Comparison of ENCODE assay signal across 17 cellular contexts in genomic region chr22:29992341-29993275, GRCh38.
DNase-seq lines count a peak whose midpoint lies in the region; ATAC-seq and TF ChIP-seq lines count a peak whose summit lies in the region.
"Had no signal": no experiment of that assay in that cellular context is flagged by ENCODE, and none has a peak within 500 bp of the region (broad histone marks: within the 10 kb centered on the region; RNA-seq: fewer than 3 reads in every experiment).

No MANE protein-coding gene starts in this region.

- no peak for TF ChIP-seq CTCF in HEK293 (tag by site-specific recombination; IDR thresholded peaks at IDR 0.05)
- no peak for TF ChIP-seq CTCF in RWPE1 (conservative IDR thresholded peaks at IDR 0.05; ENCODE audit: low read depth)
- TF ChIP-seq CTCF in psoas muscle (IDR thresholded peaks at IDR 0.05): no peak
- TF ChIP-seq CTCF in left ventricle myocardium inferior (IDR thresholded peaks at IDR 0.05; ENCODE audit: borderline replicate concordance): no peak

- peaks cover 0 to 10% of the 10 kb centered on the region in 2 experiments; a peak in 2 of 3 replicates for H3K36me3 ChIP-seq in HEK293 (ENCODE audit: control insufficient read depth in 2 of 2, insufficient read depth in 1 of 2, low read length in 2 of 2)
- peaks cover 0 to 64% of the 10 kb centered on the region in 2 donors for H3K36me3 ChIP-seq in psoas muscle (ENCODE audit: insufficient read depth in 1 of 2, low read depth in 1 of 2)
- peaks cover 39% of the 10 kb centered on the region for H3K36me3 ChIP-seq in left ventricle myocardium inferior

- POLR2A ChIA-PET in HEK293 (lab: Yijun Ruan, JAX): no interaction called here
- POLR2A ChIA-PET in RWPE1 (lab: Yijun Ruan, JAX; ENCODE audit: low non-redundant PET): interaction anchor here (0.7 kb wide), 1 partner anchor 389 kb away, joined by 3 read pairs; no protein-coding TSS in a partner anchor

- peak; percentile 30 for DNase-seq in RWPE1 (ENCODE audit: low spot score)
- DNase-seq in psoas muscle: no peak
- no peak for DNase-seq in ecto neural progenitor cell (ENCODE audit: low spot score)
- no peak for DNase-seq in left ventricle myocardium inferior
- DNase-seq in HuH-7 (ENCODE audit: low spot score): no peak
- no peak for DNase-seq in OCI-M1 (lab: John Stamatoyannopoulos, UW)
- DNase-seq: activated CD8-positive, alpha-beta memory T cell treated with anti-CD3 and anti-CD28 coated beads, Interleukin-2, amount 10 ng/mL, durations not matched to agents 7 days and 5 days; activated gamma-delta T cell treated with Interleukin-2 at 50 U/mL for 16 hours; DMS 273 treated with DMSO at 0.1 percent for 48 hours; esophagus squamous epithelium; KBM-7; NCI-H2227 treated with DMSO at 0.1 percent for 48 hours; SIG-M5 had no signal

- intact Hi-C loops in psoas muscle (cut with DNase I) (no loop called here), left ventricle myocardium inferior (cut with micrococcal nuclease) (no loop called here)

- H3K27ac ChIP-seq in HEK293 (ENCODE audit: extremely low read depth, low read depth, low read length) (peak overlapping the region; percentile 69), RWPE1 (no peak overlapping the region), psoas muscle (peak overlapping the region; percentile 14), left ventricle myocardium inferior (replicated peaks) (no peak overlapping the region)
- H3K27ac ChIP-seq: ascending aorta had no signal

- CTCF ChIA-PET in HEK293 (lab: Yijun Ruan, JAX) (interaction anchor here (0.9 to 1.8 kb wide), 4 partner anchors 8 to 21 kb away, joined by 4 to 11 read pairs (median 6); no protein-coding TSS in a partner anchor), RWPE1 (lab: Yijun Ruan, JAX) (interaction anchor here (0.6 to 1.0 kb wide), 3 partner anchors 13 to 51 kb away, joined by 3 read pairs; no protein-coding TSS in a partner anchor)

- 76 to 83% (median 79%) methylated on average over 6 of the region's 6 CpGs for WGBS in psoas muscle, 3 donors

- peaks cover 34% of the 10 kb centered on the region for H3K4me1 ChIP-seq in HEK293 (ENCODE audit: control insufficient read depth, insufficient read depth, low read length)
- peaks cover 36% of the 10 kb centered on the region for H3K4me1 ChIP-seq in psoas muscle
- H3K4me1 ChIP-seq in left ventricle myocardium inferior: peaks cover 23% of the 10 kb centered on the region

- H3K9me3 ChIP-seq in HEK293 (ENCODE audit: control insufficient read depth, insufficient read depth, low read depth, low read length): no peaks in the 10 kb centered on the region
- H3K9me3 ChIP-seq in psoas muscle: no peaks in the 10 kb centered on the region
- H3K9me3 ChIP-seq in left ventricle myocardium inferior (replicated peaks): no peaks in the 10 kb centered on the region
- H3K9me3 ChIP-seq: ascending aorta, esophagus squamous epithelium had no signal

- H3K27me3 ChIP-seq in psoas muscle (ENCODE audit: insufficient read depth in 3 of 3, low read length in 2 of 3): no peaks in the 10 kb centered on the region
- H3K27me3 ChIP-seq in left ventricle myocardium inferior (ENCODE audit: low read depth): no peaks in the 10 kb centered on the region
- H3K27me3 ChIP-seq: ascending aorta, esophagus squamous epithelium had no signal

- ATAC-seq in esophagus mucosa (peak; percentile 47), psoas muscle (no peak)
- ATAC-seq: activated CD8-positive, alpha-beta memory T cell treated with anti-CD3 and anti-CD28 coated beads, Interleukin-2, amount 10 ng/mL, durations not matched to agents 7 days and 5 days had no signal

- H3K4me3 ChIP-seq in HEK293 (ENCODE audit: low read depth, low read length): no peak overlapping the region
- H3K4me3 ChIP-seq in psoas muscle: no peak overlapping the region
- H3K4me3 ChIP-seq in left ventricle myocardium inferior: no peak overlapping the region
- H3K4me3 ChIP-seq: ascending aorta, esophagus squamous epithelium, skin epidermis had no signal

TF ChIP-seq in HEK293, 187 proteins besides CTCF, POLR2A, EP300 and RAD21 (continues in another document):
- TF ChIP-seq GLI2 (tag by site-specific recombination; IDR thresholded peaks at IDR 0.05; ENCODE audit: borderline replicate concordance, low read depth): peak; percentile 45; the same call in 1 of the 2 replicates
- TF ChIP-seq ZBTB7A (tag by site-specific recombination; IDR thresholded peaks at IDR 0.05; ENCODE audit: low read depth): no peak
- no peak for TF ChIP-seq HOXD13 (CRISPR knock-in tag; IDR thresholded peaks at IDR 0.05; ENCODE audit: borderline replicate concordance)
- peak; percentile 40; the same call in 1 of the 2 replicates for TF ChIP-seq ZNF449 (tag by site-specific recombination; IDR thresholded peaks at IDR 0.05)
- no peak for TF ChIP-seq WT1 (tag by site-specific recombination; IDR thresholded peaks at IDR 0.05)
- no peak for TF ChIP-seq ZNF837 (tag by site-specific recombination; IDR thresholded peaks at IDR 0.05)
- TF ChIP-seq ZBTB21 (tag by site-specific recombination; IDR thresholded peaks at IDR 0.05): no peak; the same call in 1 of the 2 replicates
- TF ChIP-seq SP7 (tag by site-specific recombination; IDR thresholded peaks at IDR 0.05): peak; percentile 80
- no peak for TF ChIP-seq ZNF558 (tag by site-specific recombination; IDR thresholded peaks at IDR 0.05)
- TF ChIP-seq IKZF3 (tag by site-specific recombination; IDR thresholded peaks at IDR 0.05): peak; percentile 65
- no peak for TF ChIP-seq ZSCAN5A (tag by site-specific recombination; IDR thresholded peaks at IDR 0.05)
- TF ChIP-seq OSR2 (tag by site-specific recombination; IDR thresholded peaks at IDR 0.05): peak; percentile 48; the same call in 1 of the 2 replicates
- TF ChIP-seq SP3 (tag by site-specific recombination; IDR thresholded peaks at IDR 0.05): no peak
- 0 out of 2 replicates have a peak, but pooled peaks have one; percentile 22 for TF ChIP-seq HIC1 (tag by site-specific recombination; IDR thresholded peaks at IDR 0.05)
- TF ChIP-seq SCRT1 (tag by site-specific recombination; IDR thresholded peaks at IDR 0.05; ENCODE audit: borderline replicate concordance): peak; percentile 10; the same call in 1 of the 2 replicates
- peak; percentile 86 for TF ChIP-seq FEZF1 (tag by site-specific recombination; IDR thresholded peaks at IDR 0.05)

Comparison
In these comparisons a context has a peak if more than half of its experiments do, and no peak if none do; other contexts are left out.
1. H3K27ac ChIP-seq: peak in HEK293 (single experiment) and psoas muscle (single experiment); none in RWPE1 (single experiment) and left ventricle myocardium inferior (single experiment).